Comparison of ENCODE assay signal across 12 cellular contexts in the genomic region with DNA sequence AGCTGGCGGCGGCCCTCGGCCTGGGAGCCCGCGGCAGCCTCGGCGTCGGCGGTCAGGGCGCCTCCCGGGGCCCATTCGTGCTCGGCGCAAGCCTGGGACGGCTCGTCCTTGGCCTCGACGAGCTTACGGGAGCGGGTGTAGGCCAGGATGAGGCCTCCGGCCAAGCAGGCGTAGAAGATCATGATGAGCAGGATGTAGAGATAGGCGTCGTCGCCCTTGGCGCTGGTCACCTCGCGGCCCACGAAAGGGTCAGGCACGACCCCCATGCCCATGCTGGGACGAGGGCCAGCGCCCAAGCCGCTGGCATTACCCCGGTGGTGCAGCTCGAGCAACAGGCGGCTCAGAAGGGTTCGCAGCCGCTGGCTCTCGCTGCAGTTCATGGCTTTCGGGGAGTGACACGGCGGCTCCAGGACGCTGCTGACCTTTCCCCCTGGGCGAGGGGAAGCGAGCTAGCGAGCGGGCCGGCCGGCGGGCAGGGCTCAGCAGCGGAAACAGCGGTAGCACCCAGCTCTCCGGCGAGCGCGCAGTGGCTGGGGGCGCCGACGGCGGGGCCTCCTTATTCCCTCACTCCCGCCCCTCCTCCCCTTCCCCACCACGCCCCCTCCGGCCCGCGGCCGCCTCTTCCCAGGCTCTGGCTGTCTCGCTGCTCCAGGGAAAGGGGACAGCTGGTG. TPM values are rescaled to one million over a fixed set of nuclear protein-coding genes. Genes with fewer than 3 reads are reported as not detected.
DNase-seq lines count a peak whose midpoint lies in the region; ATAC-seq and TF ChIP-seq lines count a peak whose summit lies in the region.
"Had no signal": no experiment of that assay in that cellular context is flagged by ENCODE, and none has a peak within 500 bp of the region (broad histone marks: within the 10 kb centered on the region; RNA-seq: fewer than 3 reads in every experiment).

A gene with protein sequence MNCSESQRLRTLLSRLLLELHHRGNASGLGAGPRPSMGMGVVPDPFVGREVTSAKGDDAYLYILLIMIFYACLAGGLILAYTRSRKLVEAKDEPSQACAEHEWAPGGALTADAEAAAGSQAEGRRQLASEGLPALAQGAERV (minus strand): TSS at position 532 of the 671 bp plus-strand sequence. CDS start 152 bp downstream, at position 380.

- DNase-seq in GM03348 (ENCODE audit: low spot score) = peak; percentile 9
- no peak for DNase-seq in astrocyte of the spinal cord (ENCODE audit: low read depth, low spot score)
- peak; percentile 78 for DNase-seq in posterior vena cava (ENCODE audit: low spot score)
- DNase-seq in NCI-H2196 treated with DMSO at 0.1 percent for 48 hours (lab: John Stamatoyannopoulos, UW; ENCODE audit: unreplicated experiment) = no peak
- DNase-seq in activated CD8-positive, alpha-beta memory T cell treated with anti-CD3 and anti-CD28 coated beads, Interleukin-2, amount 10 ng/mL, durations not matched to agents 7 days and 5 days = no peak
- no peak for DNase-seq in sciatic nerve (ENCODE audit: low spot score)
- DNase-seq in AML-193 (lab: John Stamatoyannopoulos, UW) = no peak
- DNase-seq: dermis blood vessel endothelial cell; SHP77 treated with DMSO at 0.1 percent for 48 hours; stimulated activated CD4-positive, alpha-beta T cell treated with anti-CD3 and anti-CD28 coated beads, Interleukin-1b, Interleukin-23, amount 100 ng/mL, for 48 hours had no signal

- H3K27me3 Mint-ChIP-seq in activated CD8-positive, alpha-beta memory T cell treated with anti-CD3 and anti-CD28 coated beads, Interleukin-2, amount 10 ng/mL, durations not matched to agents 7 days and 5 days = no peaks in the 10 kb centered on the region

- in situ Hi-C loops in astrocyte of the spinal cord (cut with HindIII; ENCODE audit: low sequenced_read_pairs) = no loop called here

- H3K36me3 Mint-ChIP-seq in activated CD8-positive, alpha-beta memory T cell treated with anti-CD3 and anti-CD28 coated beads, Interleukin-2, amount 10 ng/mL, durations not matched to agents 7 days and 5 days = peaks cover 5% of the 10 kb centered on the region

- intact Hi-C loops in posterior vena cava (cut with DNase I) (no loop called here), sciatic nerve (cut with DNase I) (no loop called here)

- H3K9me3 Mint-ChIP-seq in activated CD8-positive, alpha-beta memory T cell treated with anti-CD3 and anti-CD28 coated beads, Interleukin-2, amount 10 ng/mL, durations not matched to agents 7 days and 5 days (ENCODE audit: low read depth) = no peaks in the 10 kb centered on the region

- H3K4me3 ChIP-seq in astrocyte of the spinal cord (ENCODE audit: low read depth, low read length) (peak within 1 kb of the TSS; percentile 12), iPS-11a (ENCODE audit: low read depth, low read length) (peak within 1 kb of the TSS; percentile 1)
- H3K4me3 ChIP-seq: BLaER1 had no signal

- no peak within 1 kb of the TSS for H3K27ac Mint-ChIP-seq in activated CD8-positive, alpha-beta memory T cell treated with anti-CD3 and anti-CD28 coated beads, Interleukin-2, amount 10 ng/mL, durations not matched to agents 7 days and 5 days

- peaks cover 6% of the 10 kb centered on the region for H3K4me1 Mint-ChIP-seq in activated CD8-positive, alpha-beta memory T cell treated with anti-CD3 and anti-CD28 coated beads, Interleukin-2, amount 10 ng/mL, durations not matched to agents 7 days and 5 days

- CTCF ChIA-PET in activated CD8-positive, alpha-beta memory T cell treated with anti-CD3 and anti-CD28 coated beads, Interleukin-2, amount 10 ng/mL, durations not matched to agents 7 days and 5 days (lab: Charles Lee) = no interaction called here

- no peak for ATAC-seq in activated CD8-positive, alpha-beta memory T cell treated with anti-CD3 and anti-CD28 coated beads, Interleukin-2, amount 10 ng/mL, durations not matched to agents 7 days and 5 days
- ATAC-seq in sciatic nerve = no peak

- TF ChIP-seq CTCF in astrocyte of the spinal cord (IDR thresholded peaks at IDR 0.05; ENCODE audit: low read depth, low read length) = no peak

- H3K4me3 Mint-ChIP-seq in activated CD8-positive, alpha-beta memory T cell treated with anti-CD3 and anti-CD28 coated beads, Interleukin-2, amount 10 ng/mL, durations not matched to agents 7 days and 5 days = no peak within 1 kb of the TSS

RNA-seq across cellular contexts. Expression of the gene that starts here (rescaled TPM):
- total RNA-seq in posterior vena cava = under 1 TPM in 1 of 2 donors, not detected in 1; 0.29 TPM
- under 1 TPM; 0.30 to 0.47 TPM for total RNA-seq in activated CD8-positive, alpha-beta memory T cell treated with anti-CD3 and anti-CD28 coated beads, Interleukin-2, amount 10 ng/mL, durations not matched to agents 7 days and 5 days
- total RNA-seq in sciatic nerve = not detected
- total RNA-seq: dermis blood vessel endothelial cell had no signal

Comparison
In these comparisons a context has a peak if more than half of its experiments do, and no peak if none do; other contexts are left out.
1. Peak in DNase-seq in posterior vena cava; RNA of the gene not detected or under 1 TPM.